ENCODE assay signal across 14 cellular contexts in genomic region chr12:3453947-3454675, GRCh38. TPM values are rescaled to one million over a fixed set of nuclear protein-coding genes. Genes with fewer than 3 reads are reported as not detected.
DNase-seq lines count a peak whose midpoint lies in the region; ATAC-seq and TF ChIP-seq lines count a peak whose summit lies in the region.
"Had no signal": no experiment of that assay in that cellular context is flagged by ENCODE, and none has a peak within 500 bp of the region (broad histone marks: within the 10 kb centered on the region; RNA-seq: fewer than 3 reads in every experiment).

No MANE protein-coding gene starts in this region.

- peak; percentile 7 for DNase-seq in activated CD4-positive, alpha-beta T cell treated with anti-CD3 and anti-CD28 coated beads for 36 hours
- DNase-seq in activated CD4-positive, alpha-beta T cell treated with anti-CD3 and anti-CD28 coated beads for 1 hour = no peak
- peak; percentile 39 for DNase-seq in RKO (ENCODE audit: low spot score)
- peak; percentile 8 for DNase-seq in fibroblast of the conjunctiva (ENCODE audit: low read depth)
- DNase-seq in upper lobe of left lung = peak in 1 of 2 donors; percentile 63
- DNase-seq in ureter (ENCODE audit: low spot score) = no peak
- no peak for DNase-seq in OCI-M1 (lab: John Stamatoyannopoulos, UW)
- DNase-seq: activated naive CD8-positive, alpha-beta T cell treated with anti-CD3 and anti-CD28 coated beads, Interleukin-2, amount 10 ng/mL, durations not matched to agents 7 days and 5 days; NCI-H524 treated with DMSO at 0.1 percent for 48 hours; stimulated activated CD4-positive, alpha-beta T cell treated with anti-CD3 and anti-CD28 coated beads, Interleukin-2, amount 100 ng/mL, for 24 hours; T-helper 9 cell had no signal

- TF ChIP-seq POLR2A in upper lobe of left lung (IDR thresholded peaks at IDR 0.05) = no peak

- H3K27me3 Mint-ChIP-seq in activated CD4-positive, alpha-beta T cell treated with anti-CD3 and anti-CD28 coated beads for 36 hours = peaks cover 21% of the 10 kb centered on the region

- TF ChIP-seq EP300 in upper lobe of left lung (IDR thresholded peaks at IDR 0.05) = no peak

- H3K4me3 Mint-ChIP-seq in activated CD4-positive, alpha-beta T cell treated with anti-CD3 and anti-CD28 coated beads for 36 hours = no peak overlapping the region
- H3K4me3 Mint-ChIP-seq: activated naive CD8-positive, alpha-beta T cell treated with anti-CD3 and anti-CD28 coated beads, Interleukin-2, amount 10 ng/mL, durations not matched to agents 7 days and 5 days had no signal

- H3K9me3 Mint-ChIP-seq in activated CD4-positive, alpha-beta T cell treated with anti-CD3 and anti-CD28 coated beads for 36 hours (ENCODE audit: low read depth) = no peaks in the 10 kb centered on the region
- H3K9me3 Mint-ChIP-seq: activated naive CD8-positive, alpha-beta T cell treated with anti-CD3 and anti-CD28 coated beads, Interleukin-2, amount 10 ng/mL, durations not matched to agents 7 days and 5 days had no signal

- H3K4me3 ChIP-seq in upper lobe of left lung = no peak overlapping the region
- H3K4me3 ChIP-seq: GM12878 had no signal

- intact Hi-C loops in activated CD4-positive, alpha-beta T cell treated with anti-CD3 and anti-CD28 coated beads for 36 hours (cut with DNase I, micrococcal nuclease) = no loop called here

- WGBS in upper lobe of left lung, 2 donors = 58% methylated on average over 22 to 25 of the region's 25 CpGs

- H3K4me1 ChIP-seq in upper lobe of left lung = no peaks in the 10 kb centered on the region

- POLR2A ChIA-PET in activated CD4-positive, alpha-beta T cell treated with anti-CD3 and anti-CD28 coated beads for 36 hours (lab: Charles Lee) = interaction anchor here (0.6 kb wide), 1 partner anchor 198 kb away, joined by 6 read pairs; no protein-coding TSS in a partner anchor

- H3K27me3 ChIP-seq in upper lobe of left lung = no peaks in the 10 kb centered on the region

- no peak for TF ChIP-seq CTCF in upper lobe of left lung (IDR thresholded peaks at IDR 0.05)

- no peak overlapping the region for H3K27ac Mint-ChIP-seq in activated CD4-positive, alpha-beta T cell treated with anti-CD3 and anti-CD28 coated beads for 36 hours
- H3K27ac Mint-ChIP-seq: activated naive CD8-positive, alpha-beta T cell treated with anti-CD3 and anti-CD28 coated beads, Interleukin-2, amount 10 ng/mL, durations not matched to agents 7 days and 5 days had no signal

- ATAC-seq in activated CD4-positive, alpha-beta T cell treated with anti-CD3 and anti-CD28 coated beads for 36 hours = peak; percentile 30
- ATAC-seq in upper lobe of left lung (ENCODE audit: low FRiP score in 2 of 2) (peak; percentile 4 to 5), HG02870 (IDR thresholded peaks at IDR 0.05; ENCODE audit: unreplicated experiment) (no peak)
- ATAC-seq: GM12878 had no signal

- CTCF ChIA-PET in activated CD4-positive, alpha-beta T cell treated with anti-CD3 and anti-CD28 coated beads for 36 hours (lab: Charles Lee) = no interaction called here

- no peaks in the 10 kb centered on the region for H3K9me3 ChIP-seq in upper lobe of left lung

- no peaks in the 10 kb centered on the region for H3K36me3 Mint-ChIP-seq in activated CD4-positive, alpha-beta T cell treated with anti-CD3 and anti-CD28 coated beads for 36 hours (ENCODE audit: low read depth)
- H3K36me3 Mint-ChIP-seq: activated naive CD8-positive, alpha-beta T cell treated with anti-CD3 and anti-CD28 coated beads, Interleukin-2, amount 10 ng/mL, durations not matched to agents 7 days and 5 days had no signal

- H3K27ac ChIP-seq in upper lobe of left lung = no peak overlapping the region

- no peaks in the 10 kb centered on the region for H3K36me3 ChIP-seq in upper lobe of left lung

- peaks cover 7% of the 10 kb centered on the region for H3K4me1 Mint-ChIP-seq in activated CD4-positive, alpha-beta T cell treated with anti-CD3 and anti-CD28 coated beads for 36 hours

RNA-seq across cellular contexts. Expression of gene PRMT8, which starts 36.9 kb away (rescaled TPM):
- total RNA-seq in activated CD4-positive, alpha-beta T cell treated with anti-CD3 and anti-CD28 coated beads for 36 hours = not detected
- 1 to 10 TPM in 3 of 6 donors, under 1 TPM in 3; 0.20 to 4.2 (median 1.7) TPM for total RNA-seq in upper lobe of left lung
- not detected for total RNA-seq in ureter
- total RNA-seq: activated naive CD8-positive, alpha-beta T cell treated with anti-CD3 and anti-CD28 coated beads, Interleukin-2, amount 10 ng/mL, durations not matched to agents 7 days and 5 days; GM12878; mononuclear cell had no signal

Comparison
In these comparisons a context has a peak if more than half of its experiments do, and no peak if none do; other contexts are left out.
1. DNase-seq: peak in activated CD4-positive, alpha-beta T cell treated with anti-CD3 and anti-CD28 coated beads for 36 hours (single experiment), RKO (single experiment) and fibroblast of the conjunctiva (single experiment); none in activated CD4-positive, alpha-beta T cell treated with anti-CD3 and anti-CD28 coated beads for 1 hour (single experiment), ureter (single experiment) and OCI-M1 (single experiment).